ENCODE assay signal across 11 cellular contexts in the genomic region with DNA sequence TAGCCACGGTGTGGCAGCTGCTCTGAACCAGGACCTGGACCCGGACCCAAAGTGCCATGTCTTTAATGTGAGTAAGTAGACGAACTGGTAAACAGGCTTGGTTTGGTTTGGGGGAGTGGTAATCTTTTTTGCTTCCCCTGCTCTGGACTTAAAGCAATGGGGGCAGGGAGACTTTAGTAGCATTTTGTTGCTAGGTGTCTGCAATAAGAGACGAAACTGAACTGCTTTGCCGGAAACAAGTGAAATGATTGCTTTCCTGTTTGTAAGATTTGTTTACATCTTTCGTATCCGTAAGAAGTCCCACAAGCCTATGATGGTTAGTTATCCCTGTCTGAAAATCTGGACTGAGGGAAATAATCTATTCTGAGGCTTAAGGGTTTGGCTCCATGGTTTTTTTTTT. TPM values are rescaled to one million over a fixed set of nuclear protein-coding genes. Genes with fewer than 3 reads are reported as not detected.
DNase-seq lines count a peak whose midpoint lies in the region; ATAC-seq and TF ChIP-seq lines count a peak whose summit lies in the region.
"Had no signal": no experiment of that assay in that cellular context is flagged by ENCODE, and none has a peak within 500 bp of the region (broad histone marks: within the 10 kb centered on the region; RNA-seq: fewer than 3 reads in every experiment).

No MANE protein-coding gene starts in this region.

- peaks cover 79% of the 10 kb centered on the region for H3K36me3 Mint-ChIP-seq in activated CD4-positive, alpha-beta T cell treated with anti-CD3 and anti-CD28 coated beads for 36 hours (ENCODE audit: low read depth)
- peaks cover 39% of the 10 kb centered on the region for H3K36me3 Mint-ChIP-seq in T-cell

- H3K79me2 ChIP-seq in fibroblast of lung (ENCODE audit: control insufficient read depth, insufficient read depth, low read length): peaks cover 41% of the 10 kb centered on the region

- H2AFZ ChIP-seq in fibroblast of lung (ENCODE audit: low read length): no peak overlapping the region

- H3K27me3 ChIP-seq in fibroblast of lung (ENCODE audit: control insufficient read depth, insufficient read depth, low read length) (no peaks in the 10 kb centered on the region), spleen (replicated peaks in 1 of 7) (no peaks in the 10 kb centered on the region)

- POLR2A ChIA-PET in activated CD4-positive, alpha-beta T cell treated with anti-CD3 and anti-CD28 coated beads for 36 hours (lab: Charles Lee): interaction anchor here (0.6 kb wide), 2 partner anchors 272 to 1688 kb away, joined by 3 read pairs; no protein-coding TSS in a partner anchor
- POLR2A ChIA-PET in T-cell (lab: Charles Lee): interaction anchor here in 1 of 2 donors (0.7 to 1.0 kb wide), 2 partner anchors 17 to 47 kb away, joined by 3 read pairs; no protein-coding TSS in a partner anchor

- no peak for TF ChIP-seq CTCF in fibroblast of lung (conservative IDR thresholded peaks at IDR 0.05 in 1 of 2, IDR thresholded peaks at IDR 0.05 in 1 of 2; ENCODE audit: low read depth in 1 of 2, low read length in 2 of 2)
- TF ChIP-seq CTCF in spleen (IDR thresholded peaks at IDR 0.05 in 8 of 11, conservative IDR thresholded peaks at IDR 0.05 in 3 of 11): no peak

- H3K4me1 Mint-ChIP-seq in activated CD4-positive, alpha-beta T cell treated with anti-CD3 and anti-CD28 coated beads for 36 hours: peaks cover 65% of the 10 kb centered on the region
- peaks cover 59 to 81% (median 74%) of the 10 kb centered on the region in 3 donors for H3K4me1 Mint-ChIP-seq in T-cell

- no peaks in the 10 kb centered on the region for H3K9me3 ChIP-seq in fibroblast of lung (ENCODE audit: control insufficient read depth, insufficient read depth, low read depth, low read length)
- H3K9me3 ChIP-seq in spleen: no peaks in the 10 kb centered on the region

- H3K27me3 Mint-ChIP-seq in activated CD4-positive, alpha-beta T cell treated with anti-CD3 and anti-CD28 coated beads for 36 hours: no peaks in the 10 kb centered on the region
- no peaks in the 10 kb centered on the region for H3K27me3 Mint-ChIP-seq in T-cell

- 36 to 54% (median 47%) methylated on average over 7 of the region's 7 CpGs for WGBS in spleen, 5 donors

- CTCF ChIA-PET in activated CD4-positive, alpha-beta T cell treated with anti-CD3 and anti-CD28 coated beads for 36 hours (lab: Charles Lee): interaction anchor here (1.4 kb wide), 1 partner anchor 63 kb away, joined by 5 read pairs; no protein-coding TSS in a partner anchor
- CTCF ChIA-PET in T-cell (lab: Charles Lee): interaction anchor here in 1 of 2 donors (0.6 to 2.0 kb wide), 3 partner anchors 62 to 330 kb away, joined by 3 to 8 read pairs (median 3); no protein-coding TSS in a partner anchor

- no peak for DNase-seq in activated CD4-positive, alpha-beta T cell treated with anti-CD3 and anti-CD28 coated beads for 36 hours
- DNase-seq in activated CD4-positive, alpha-beta T cell treated with anti-CD3 and anti-CD28 coated beads, Interleukin-2, amount 50 U/mL, for 1 hour: no peak
- peak in 9 of 34 experiments; percentile 24 to 50 (median 36) for DNase-seq in T-cell
- no peak for DNase-seq in fibroblast of lung (ENCODE audit: low read depth in 2 of 2)
- DNase-seq in spleen: no peak
- no peak for DNase-seq in stimulated activated naive CD4-positive, alpha-beta T cell (lab: John Stamatoyannopoulos, UW)
- DNase-seq in NCI-H1436 treated with DMSO at 0.1 percent for 48 hours (lab: John Stamatoyannopoulos, UW): no peak
- DNase-seq: ACHN, erythroblast had no signal

- H3K9ac ChIP-seq in fibroblast of lung (ENCODE audit: insufficient read depth, low read length): no peak overlapping the region

- intact Hi-C loops in activated CD4-positive, alpha-beta T cell treated with anti-CD3 and anti-CD28 coated beads for 36 hours (cut with DNase I, micrococcal nuclease): loop anchor here in 1 of 2 experiments (10.0 kb wide), 1 partner anchor 63 kb away; no protein-coding TSS in a partner anchor
- intact Hi-C loops in spleen (cut with DNase I; ENCODE audit: low total_unique reads): no loop called here

- H3K4me3 Mint-ChIP-seq in activated CD4-positive, alpha-beta T cell treated with anti-CD3 and anti-CD28 coated beads for 36 hours: peak overlapping the region; percentile 100
- H3K4me3 Mint-ChIP-seq in T-cell: peak overlapping the region in 2 of 3 donors; percentile 63 to 69

- H3K4me1 ChIP-seq in fibroblast of lung (ENCODE audit: control insufficient read depth, extremely low read depth, insufficient read depth, low read length) (peaks cover 17% of the 10 kb centered on the region), spleen (peaks cover 28 to 73% (median 58%) of the 10 kb centered on the region in 6 donors)

- H3K36me3 ChIP-seq in fibroblast of lung (ENCODE audit: control insufficient read depth, insufficient read depth, low read length) (no peaks in the 10 kb centered on the region), spleen (peaks cover 0 to 70% (median 30%) of the 10 kb centered on the region in 6 donors)

- no peak for ATAC-seq in activated CD4-positive, alpha-beta T cell treated with anti-CD3 and anti-CD28 coated beads for 36 hours
- ATAC-seq in T-cell (replicated peaks in 1 of 4) (no peak), HG03039 (IDR thresholded peaks at IDR 0.05; ENCODE audit: unreplicated experiment) (no peak)

- TF ChIP-seq POLR2A in spleen (IDR thresholded peaks at IDR 0.05): no peak

- peak overlapping the region; percentile 12 to 42 (median 20) for H3K4me3 ChIP-seq in fibroblast of lung (replicated peaks in 1 of 4; ENCODE audit: control extremely low read depth in 1 of 4, insufficient read depth in 1 of 4, low read depth in 3 of 4, low read length in 4 of 4)
- H3K4me3 ChIP-seq in spleen: peak overlapping the region in 3 of 8 donors; percentile 2 to 47 (median 14)

- H3K27ac Mint-ChIP-seq in activated CD4-positive, alpha-beta T cell treated with anti-CD3 and anti-CD28 coated beads for 36 hours: peak overlapping the region; percentile 84
- H3K27ac Mint-ChIP-seq in T-cell: peak overlapping the region; percentile 77 to 83

- H3K27ac ChIP-seq in fibroblast of lung (ENCODE audit: insufficient read depth, low read length) (peak overlapping the region; percentile 46), spleen (peak overlapping the region in 7 of 8 donors; percentile 41 to 97 (median 74))

- no peaks in the 10 kb centered on the region for H3K9me3 Mint-ChIP-seq in activated CD4-positive, alpha-beta T cell treated with anti-CD3 and anti-CD28 coated beads for 36 hours (ENCODE audit: low read depth)
- no peaks in the 10 kb centered on the region for H3K9me3 Mint-ChIP-seq in T-cell

- peak overlapping the region; percentile 75 for H3K4me2 ChIP-seq in fibroblast of lung (ENCODE audit: extremely low read depth, insufficient read depth, low read length)

- H4K20me1 ChIP-seq in fibroblast of lung (ENCODE audit: control insufficient read depth, extremely low read depth, insufficient read depth, low read length): no peaks in the 10 kb centered on the region

RNA-seq across cellular contexts. Expression of gene PRCD, which starts 21.5 kb away (rescaled TPM):
- total RNA-seq in activated CD4-positive, alpha-beta T cell treated with anti-CD3 and anti-CD28 coated beads for 36 hours: not detected
- total RNA-seq in T-cell (1 to 10 TPM in 2 of 5 donors, under 1 TPM in 3; 0.66 to 1.3 (median 0.92) TPM), fibroblast of lung (4.1 and 4.3 TPM in 2 replicates), spleen (10 to 100 TPM in 2 of 7 donors, 1 to 10 TPM in 5; 3.5 to 18.8 (median 9.2) TPM)
- polyA plus RNA-seq in fibroblast of lung (0.72 and 0.89 TPM in 2 replicates), spleen (10 to 100 TPM; 28.9 to 54.1 (median 29.6) TPM)
- polyA plus RNA-seq in fibroblast of lung (2012): 1.1 and 2.0 TPM in 2 replicates
- not detected in 2 replicates for polyA minus RNA-seq in fibroblast of lung (ENCODE audit: low replicate concordance)
- total RNA-seq: myocyte had no signal

RNA-seq across cellular contexts. Expression of gene CYGB, which starts 23.8 kb away (rescaled TPM):
- not detected for total RNA-seq in activated CD4-positive, alpha-beta T cell treated with anti-CD3 and anti-CD28 coated beads for 36 hours
- under 1 TPM; 0.20 to 0.76 (median 0.65) TPM for total RNA-seq in T-cell
- total RNA-seq in fibroblast of lung: 12.4 and 19.5 TPM in 2 replicates
- polyA plus RNA-seq in fibroblast of lung: 9.1 and 10.0 TPM in 2 replicates
- polyA plus RNA-seq in fibroblast of lung (2012): 19.9 and 25.0 TPM in 2 replicates
- 15.1 and 19.0 TPM in 2 replicates for polyA minus RNA-seq in fibroblast of lung (ENCODE audit: low replicate concordance)
- total RNA-seq in spleen: 10 to 100 TPM in 3 of 7 donors, 1 to 10 TPM in 4; 5.0 to 21.0 (median 9.9) TPM
- polyA plus RNA-seq in spleen: 1 to 10 TPM; 3.5 to 5.8 (median 5.5) TPM

RNA-seq across cellular contexts. Expression of gene ST6GALNAC2, which starts 24.3 kb away (rescaled TPM):
- under 1 TPM in 1 of 2 experiments, not detected in 1; 0.32 TPM for total RNA-seq in activated CD4-positive, alpha-beta T cell treated with anti-CD3 and anti-CD28 coated beads for 36 hours
- total RNA-seq in T-cell: 1 to 10 TPM in 3 of 5 donors, under 1 TPM in 2; 0.55 to 4.7 (median 2.1) TPM
- total RNA-seq in fibroblast of lung: 0.83 and 1.0 TPM in 2 replicates
- 0.42 and 1.3 TPM in 2 replicates for polyA plus RNA-seq in fibroblast of lung
- 0.40 and 1.5 TPM in 2 replicates for polyA plus RNA-seq in fibroblast of lung (2012)
- polyA minus RNA-seq in fibroblast of lung (ENCODE audit: low replicate concordance): 3.4 TPM in 1 of 2 replicates, not detected in the other
- total RNA-seq in spleen: 10 to 100 TPM in 3 of 7 donors, 1 to 10 TPM in 4; 8.1 to 15.7 (median 9.8) TPM
- polyA plus RNA-seq in spleen: 1 to 10 TPM; 1.1 to 4.8 (median 1.3) TPM
